8 cellular contexts compared by ENCODE assay signal in genomic region chr17:78970834-78971763, GRCh38. TPM values are rescaled to one million over a fixed set of nuclear protein-coding genes. Genes with fewer than 3 reads are reported as not detected.
DNase-seq lines count a peak whose midpoint lies in the region; ATAC-seq and TF ChIP-seq lines count a peak whose summit lies in the region.

No MANE protein-coding gene starts in this region.

- DNase-seq in AG20443 (ENCODE audit: low spot score), result peak; percentile 74
- DNase-seq in NCI-H82 (lab: John Stamatoyannopoulos, UW), result peak; percentile 90
- DNase-seq in activated CD4-positive, alpha-beta T cell treated with anti-CD3 and anti-CD28 coated beads, Interleukin-2, amount 50 U/mL, for 48 hours, result peak; percentile 86 to 87
- peak; percentile 90 for DNase-seq in dermis blood vessel endothelial cell
- DNase-seq in lower leg skin (ENCODE audit: low spot score in 2 of 2), result peak; percentile 73 to 97
- DNase-seq in stimulated activated CD8-positive, alpha-beta memory T cell treated with anti-CD3 and anti-CD28 coated beads, Interleukin-12 subunit alpha, Interleukin-12 subunit beta, amount 100 ng/mL, for 1 hour (ENCODE audit: low read depth), result peak; percentile 67

- H3K4me3 ChIP-seq in HEK293 (ENCODE audit: low read depth, low read length) (no peak overlapping the region), lower leg skin (ENCODE audit: low read depth, poor library complexity, severe bottlenecking) (no peak overlapping the region)

- CTCF ChIA-PET in HEK293 (lab: Yijun Ruan, JAX), result interaction anchor here (0.5 to 5.0 kb wide), 59 partner anchors 10 to 826 kb away, joined by 3 to 72 read pairs (median 5); partner anchors contain the start of gene LGALS3BP

- intact Hi-C loops in lower leg skin (cut with DNase I; ENCODE audit: low total_unique reads), result loop anchor here (5.0 kb wide), 1 partner anchor 104 kb away; no protein-coding TSS in a partner anchor

- no peak overlapping the region for H3K27ac ChIP-seq in HEK293 (ENCODE audit: extremely low read depth, low read depth, low read length)

- H3K9me3 ChIP-seq in HEK293 (ENCODE audit: control insufficient read depth, insufficient read depth, low read depth, low read length), result no peaks in the 10 kb centered on the region

- ATAC-seq in HG03280 (IDR thresholded peaks at IDR 0.05; ENCODE audit: unreplicated experiment), result no peak

- peaks cover 15 to 87% of the 10 kb centered on the region in 2 experiments; a peak in 2 of 3 replicates for H3K36me3 ChIP-seq in HEK293 (ENCODE audit: control insufficient read depth in 2 of 2, insufficient read depth in 1 of 2, low read length in 2 of 2)

- WGBS in lower leg skin, 2 donors, result 30 to 31% methylated on average over 34 of the region's 34 CpGs

- peaks cover 5% of the 10 kb centered on the region for H3K4me1 ChIP-seq in HEK293 (ENCODE audit: control insufficient read depth, insufficient read depth, low read length)

- TF ChIP-seq CTCF in HEK293 (tag by site-specific recombination; IDR thresholded peaks at IDR 0.05), result peak; percentile 96
- TF ChIP-seq CTCF in lower leg skin (IDR thresholded peaks at IDR 0.05), result peak in 1 of 3 donors; percentile 70

- TF ChIP-seq POLR2A in lower leg skin (IDR thresholded peaks at IDR 0.05), result no peak

- POLR2A ChIA-PET in HEK293 (lab: Yijun Ruan, JAX), result interaction anchor here (0.9 to 3.5 kb wide), 3 partner anchors 87 to 130 kb away, joined by 3 to 17 read pairs (median 3); no protein-coding TSS in a partner anchor

TF ChIP-seq in HEK293, 187 proteins besides CTCF, POLR2A, EP300 and RAD21:
- TF ChIP-seq, protein P1, sequence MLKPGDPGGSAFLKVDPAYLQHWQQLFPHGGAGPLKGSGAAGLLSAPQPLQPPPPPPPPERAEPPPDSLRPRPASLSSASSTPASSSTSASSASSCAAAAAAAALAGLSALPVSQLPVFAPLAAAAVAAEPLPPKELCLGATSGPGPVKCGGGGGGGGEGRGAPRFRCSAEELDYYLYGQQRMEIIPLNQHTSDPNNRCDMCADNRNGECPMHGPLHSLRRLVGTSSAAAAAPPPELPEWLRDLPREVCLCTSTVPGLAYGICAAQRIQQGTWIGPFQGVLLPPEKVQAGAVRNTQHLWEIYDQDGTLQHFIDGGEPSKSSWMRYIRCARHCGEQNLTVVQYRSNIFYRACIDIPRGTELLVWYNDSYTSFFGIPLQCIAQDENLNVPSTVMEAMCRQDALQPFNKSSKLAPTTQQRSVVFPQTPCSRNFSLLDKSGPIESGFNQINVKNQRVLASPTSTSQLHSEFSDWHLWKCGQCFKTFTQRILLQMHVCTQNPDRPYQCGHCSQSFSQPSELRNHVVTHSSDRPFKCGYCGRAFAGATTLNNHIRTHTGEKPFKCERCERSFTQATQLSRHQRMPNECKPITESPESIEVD (tag by site-specific recombination; IDR thresholded peaks at IDR 0.05), result no peak
- TF ChIP-seq ZEB2 (tag by site-specific recombination; IDR thresholded peaks at IDR 0.05) (peak; percentile 41; the same call in 1 of the 2 replicates), ZNF37A (tag by site-specific recombination; IDR thresholded peaks at IDR 0.05) (no peak), ZFHX2 (tag by site-specific recombination; conservative IDR thresholded peaks at IDR 0.05) (0 out of 2 replicates have a peak, but pooled peaks have one; percentile 29), KLF17 (tag by site-specific recombination; IDR thresholded peaks at IDR 0.05) (peak; percentile 49; the same call in 1 of the 2 replicates), ZFP37 (tag by site-specific recombination; IDR thresholded peaks at IDR 0.05) (0 out of 2 replicates have a peak, but pooled peaks have one; percentile 51), GLIS1 (tag by site-specific recombination; IDR thresholded peaks at IDR 0.05) (no peak), ZNF121 (tag by site-specific recombination; IDR thresholded peaks at IDR 0.05) (no peak), ZNF544 (tag by site-specific recombination; IDR thresholded peaks at IDR 0.05) (no peak), IKZF3 (tag by site-specific recombination; IDR thresholded peaks at IDR 0.05) (no peak), ZNF423 (tag by site-specific recombination; IDR thresholded peaks at IDR 0.05) (no peak), ZNF654 (tag by site-specific recombination; IDR thresholded peaks at IDR 0.05; ENCODE audit: low read depth) (peak; percentile 73), KLF10 (tag by site-specific recombination; IDR thresholded peaks at IDR 0.05) (no peak), ZNF239 (tag by site-specific recombination; IDR thresholded peaks at IDR 0.05) (no peak), ZBTB49 (tag by site-specific recombination; IDR thresholded peaks at IDR 0.05; ENCODE audit: low read depth) (no peak), ZNF624 (tag by site-specific recombination; IDR thresholded peaks at IDR 0.05) (no peak)

RNA-seq across cellular contexts. Expression of gene LGALS3BP, which starts 8.6 kb away (rescaled TPM):
- total RNA-seq in dermis blood vessel endothelial cell (3.5 and 7.5 TPM in 2 replicates), lower leg skin (10 to 100 TPM; 38.5 to 84.1 (median 45.7) TPM)

RNA-seq across cellular contexts. Expression of gene CANT1, which starts 38.5 kb away (rescaled TPM):
- total RNA-seq in dermis blood vessel endothelial cell, result 64.8 and 97.3 TPM in 2 replicates
- total RNA-seq in lower leg skin, result 10 to 100 TPM; 18.1 to 39.4 (median 28.4) TPM

RNA-seq across cellular contexts. Expression of gene TIMP2, which starts 45.9 kb away (rescaled TPM):
- total RNA-seq in dermis blood vessel endothelial cell (57.9 and 95.3 TPM in 2 replicates), lower leg skin (100 to 1,000 TPM in 2 of 4 donors, 10 to 100 TPM in 2; 69.7 to 203 (median 94.8) TPM)

RNA-seq across cellular contexts. Expression of gene C1QTNF1, which starts 52.9 kb away (rescaled TPM):
- total RNA-seq in dermis blood vessel endothelial cell, result 14.6 and 16.9 TPM in 2 replicates
- 10 to 100 TPM; 24.3 to 53.1 (median 29.5) TPM for total RNA-seq in lower leg skin
